In the genomic region with DNA sequence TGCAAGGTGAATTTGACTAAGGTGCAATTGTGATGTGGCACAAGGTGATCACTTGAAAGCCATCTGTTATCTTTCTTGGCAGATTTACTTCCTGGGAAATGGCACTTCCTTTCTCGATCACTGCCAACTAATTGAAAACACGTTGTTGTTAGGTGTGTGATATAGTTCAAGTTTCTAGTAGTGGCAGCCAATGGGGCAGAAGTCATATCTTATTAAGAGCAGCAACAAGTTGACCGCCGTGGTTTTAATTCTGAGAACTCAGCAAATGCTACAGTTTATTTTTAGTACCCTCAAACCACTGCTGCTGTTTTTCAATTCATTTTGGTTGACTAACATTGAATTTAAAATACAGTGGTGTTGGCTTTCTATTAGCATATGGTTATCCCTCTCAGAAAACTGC, we compare ENCODE assay signal across 11 cellular contexts. TPM values are rescaled to one million over a fixed set of nuclear protein-coding genes. Genes with fewer than 3 reads are reported as not detected.
A peak's percentile ranks its signal among the peaks of the same experiment; 100 is the strongest.
DNase-seq lines count a peak whose midpoint lies in the region; ATAC-seq and TF ChIP-seq lines count a peak whose summit lies in the region.
"Had no signal": no experiment of that assay in that cellular context is flagged by ENCODE, and none has a peak within 500 bp of the region (broad histone marks: within the 10 kb centered on the region; RNA-seq: fewer than 3 reads in every experiment).

No MANE protein-coding gene starts in this region.

- whole genome bisulfite sequencing in esophagus squamous epithelium, 2 donors: 34 to 41% methylated on average over 4 of the region's 4 CpGs

- in situ Hi-C loops in G401 (cut with HindIII; ENCODE audit: low sequenced_read_pairs): no loop called here

- no peaks in the 10 kb centered on the region for H3K9me3 Mint-ChIP-seq in activated T-helper 2 cell treated with anti-CD3 and anti-CD28 coated beads, Interferon-gamma antibody, Interleukin-2, Interleukin-4, amounts not matched to agents 10 μg/mL and 5 μg/mL and 100 μg/mL, durations not matched to agents 14 hours and 24 hours and 36 hours
- H3K9me3 Mint-ChIP-seq: activated T-helper 1 cell treated with anti-CD3 and anti-CD28 coated beads, Interleukin-12 subunit alpha, Interleukin-12 subunit beta, Interleukin-2, Interleukin-4 antibody, amounts not matched to agents 30 ng/mL and 10 ng/mL and 1 ng/mL, durations not matched to agents 14 hours and 24 hours and 36 hours had no signal

- no peak for TF ChIP-seq CTCF in esophagus squamous epithelium (IDR thresholded peaks at IDR 0.05)
- TF ChIP-seq CTCF in foreskin keratinocyte (conservative IDR thresholded peaks at IDR 0.05): no peak

- ATAC-seq in HG03196 (IDR thresholded peaks at IDR 0.05; ENCODE audit: unreplicated experiment) (no peak), GM19328 (IDR thresholded peaks at IDR 0.05; ENCODE audit: unreplicated experiment) (no peak), foreskin keratinocyte (no peak)
- ATAC-seq: K562 had no signal

- intact Hi-C loops in activated T-helper 2 cell treated with anti-CD3 and anti-CD28 coated beads, Interferon-gamma antibody, Interleukin-2, Interleukin-4, amounts not matched to agents 10 μg/mL and 5 μg/mL and 100 μg/mL, durations not matched to agents 14 hours and 24 hours and 36 hours (cut with micrococcal nuclease): loop anchor here (5.0 kb wide), 2 partner anchors 46 to 91 kb away; no protein-coding TSS in a partner anchor
- intact Hi-C loops in esophagus squamous epithelium (cut with DNase I): loop anchor here (10.0 kb wide), 1 partner anchor 219 kb away; no protein-coding TSS in a partner anchor

- H3K4me3 Mint-ChIP-seq in activated T-helper 2 cell treated with anti-CD3 and anti-CD28 coated beads, Interferon-gamma antibody, Interleukin-2, Interleukin-4, amounts not matched to agents 10 μg/mL and 5 μg/mL and 100 μg/mL, durations not matched to agents 14 hours and 24 hours and 36 hours (ENCODE audit: low read depth): peak overlapping the region; percentile 37

- peaks cover 44 to 88% (median 61%) of the 10 kb centered on the region in 11 experiments for H3K27me3 ChIP-seq in BLaER1 treated with 17β-estradiol and CSF1 and Interleukin-3, amounts not matched to agents 10 nM and 100 nM
- H3K27me3 ChIP-seq in esophagus squamous epithelium (peaks cover 0 to 52% (median 2%) of the 10 kb centered on the region in 4 donors), foreskin keratinocyte (peaks cover 42% of the 10 kb centered on the region)
- H3K27me3 ChIP-seq: colonic mucosa had no signal

- H3K9ac ChIP-seq in BLaER1 treated with 17β-estradiol and CSF1 and Interleukin-3, amounts not matched to agents 10 nM and 100 nM: no peak overlapping the region

- H3K27ac Mint-ChIP-seq in activated T-helper 2 cell treated with anti-CD3 and anti-CD28 coated beads, Interferon-gamma antibody, Interleukin-2, Interleukin-4, amounts not matched to agents 10 μg/mL and 5 μg/mL and 100 μg/mL, durations not matched to agents 14 hours and 24 hours and 36 hours: no peak overlapping the region
- H3K27ac Mint-ChIP-seq: activated T-helper 1 cell treated with anti-CD3 and anti-CD28 coated beads, Interleukin-12 subunit alpha, Interleukin-12 subunit beta, Interleukin-2, Interleukin-4 antibody, amounts not matched to agents 30 ng/mL and 10 ng/mL and 1 ng/mL, durations not matched to agents 14 hours and 24 hours and 36 hours had no signal

- peaks cover 64% of the 10 kb centered on the region for H3K27me3 Mint-ChIP-seq in activated T-helper 2 cell treated with anti-CD3 and anti-CD28 coated beads, Interferon-gamma antibody, Interleukin-2, Interleukin-4, amounts not matched to agents 10 μg/mL and 5 μg/mL and 100 μg/mL, durations not matched to agents 14 hours and 24 hours and 36 hours (ENCODE audit: low read depth)

- no peaks in the 10 kb centered on the region for H4K20me1 ChIP-seq in BLaER1 treated with 17β-estradiol and CSF1 and Interleukin-3, amounts not matched to agents 10 nM and 100 nM

- no peaks in the 10 kb centered on the region for H3K36me3 ChIP-seq in BLaER1 treated with 17β-estradiol and CSF1 and Interleukin-3, amounts not matched to agents 10 nM and 100 nM
- H3K36me3 ChIP-seq in esophagus squamous epithelium: no peaks in the 10 kb centered on the region
- H3K36me3 ChIP-seq: colonic mucosa had no signal

- H3K36me3 Mint-ChIP-seq in activated T-helper 2 cell treated with anti-CD3 and anti-CD28 coated beads, Interferon-gamma antibody, Interleukin-2, Interleukin-4, amounts not matched to agents 10 μg/mL and 5 μg/mL and 100 μg/mL, durations not matched to agents 14 hours and 24 hours and 36 hours (ENCODE audit: low read depth): no peaks in the 10 kb centered on the region

- H3K4me1 ChIP-seq in BLaER1 treated with 17β-estradiol and CSF1 and Interleukin-3, amounts not matched to agents 10 nM and 100 nM: peaks cover 14 to 36% (median 29%) of the 10 kb centered on the region in 10 experiments
- peaks cover 0 to 30% (median 10%) of the 10 kb centered on the region in 3 donors for H3K4me1 ChIP-seq in esophagus squamous epithelium
- H3K4me1 ChIP-seq in foreskin keratinocyte: no peaks in the 10 kb centered on the region
- H3K4me1 ChIP-seq: colonic mucosa had no signal

- H3K4me3 ChIP-seq in BLaER1 treated with 17β-estradiol and CSF1 and Interleukin-3, amounts not matched to agents 10 nM and 100 nM: peak overlapping the region in 2 of 10 experiments; percentile 87 to 93; a peak in 1 of 20 replicates
- H3K4me3 ChIP-seq in esophagus squamous epithelium: peak overlapping the region in 2 of 4 donors; percentile 63 to 82
- H3K4me3 ChIP-seq: K562 had no signal

- peak overlapping the region; percentile 93 to 99 (median 97) for H3K4me2 ChIP-seq in BLaER1 treated with 17β-estradiol and CSF1 and Interleukin-3, amounts not matched to agents 10 nM and 100 nM

- H3K4me1 Mint-ChIP-seq in activated T-helper 2 cell treated with anti-CD3 and anti-CD28 coated beads, Interferon-gamma antibody, Interleukin-2, Interleukin-4, amounts not matched to agents 10 μg/mL and 5 μg/mL and 100 μg/mL, durations not matched to agents 14 hours and 24 hours and 36 hours (ENCODE audit: low read depth): peaks cover 20% of the 10 kb centered on the region

- no peaks in the 10 kb centered on the region for H3K9me3 ChIP-seq in BLaER1 treated with 17β-estradiol and CSF1 and Interleukin-3, amounts not matched to agents 10 nM and 100 nM (replicated peaks in 1 of 11)
- no peaks in the 10 kb centered on the region for H3K9me3 ChIP-seq in esophagus squamous epithelium
- H3K9me3 ChIP-seq: colonic mucosa had no signal

- DNase-seq in G401 (ENCODE audit: low spot score) (peak; percentile 85), myocyte (ENCODE audit: low read depth) (peak; percentile 60), esophagus squamous epithelium (lab: John Stamatoyannopoulos, UW) (no peak), foreskin keratinocyte (no peak)
- DNase-seq in activated T-helper 2 cell treated with anti-CD3 and anti-CD28 coated beads, Interferon-gamma antibody, Interleukin-2, Interleukin-4, amounts not matched to agents 10 μg/mL and 5 μg/mL and 100 μg/mL, durations not matched to agents 14 hours and 24 hours and 36 hours (ENCODE audit: low spot score): no peak
- DNase-seq: colonic mucosa had no signal

- TF ChIP-seq POLR2A in esophagus squamous epithelium (IDR thresholded peaks at IDR 0.05): no peak

- H3K27ac ChIP-seq in BLaER1 treated with 17β-estradiol and CSF1 and Interleukin-3, amounts not matched to agents 10 nM and 100 nM: no peak overlapping the region
- H3K27ac ChIP-seq in esophagus squamous epithelium: no peak overlapping the region
- H3K27ac ChIP-seq in foreskin keratinocyte: no peak overlapping the region
- H3K27ac ChIP-seq: colonic mucosa had no signal

RNA-seq across cellular contexts. Expression of a gene that starts 1.6 kb away (rescaled TPM):
- not detected in 2 replicates for total RNA-seq in G401 (2014; rRNA removed; shearing (Covaris generic))
- 0.73 and 0.94 TPM in 2 replicates for total RNA-seq in activated T-helper 2 cell treated with anti-CD3 and anti-CD28 coated beads, Interferon-gamma antibody, Interleukin-2, Interleukin-4, amounts not matched to agents 10 μg/mL and 5 μg/mL and 100 μg/mL, durations not matched to agents 14 hours and 24 hours and 36 hours
- 2.8 and 3.2 TPM in 2 replicates for total RNA-seq in myocyte
- polyA plus RNA-seq in myocyte (2012): 0.61 TPM
- total RNA-seq in esophagus squamous epithelium: 1 to 10 TPM in 2 of 4 donors, under 1 TPM in 2; 0.08 to 8.6 (median 1.7) TPM
- total RNA-seq in foreskin keratinocyte: 0.10 and 0.99 TPM in 2 replicates
- polyA plus RNA-seq in foreskin keratinocyte: 0.06 and 0.40 TPM in 2 replicates
- total RNA-seq: activated T-helper 1 cell treated with anti-CD3 and anti-CD28 coated beads, Interleukin-12 subunit alpha, Interleukin-12 subunit beta, Interleukin-2, Interleukin-4 antibody, amounts not matched to agents 30 ng/mL and 10 ng/mL and 1 ng/mL, durations not matched to agents 14 hours and 24 hours and 36 hours had no signal

RNA-seq across cellular contexts. Expression of a gene that starts 49.9 kb away (rescaled TPM):
- not detected in 2 replicates for total RNA-seq in G401 (2014; rRNA removed; shearing (Covaris generic))
- total RNA-seq in activated T-helper 2 cell treated with anti-CD3 and anti-CD28 coated beads, Interferon-gamma antibody, Interleukin-2, Interleukin-4, amounts not matched to agents 10 μg/mL and 5 μg/mL and 100 μg/mL, durations not matched to agents 14 hours and 24 hours and 36 hours: 0.11 TPM in 1 of 2 replicates, not detected in the other
- 0.47 and 0.62 TPM in 2 replicates for total RNA-seq in myocyte
- polyA plus RNA-seq in myocyte (2012): 0.39 TPM
- 10 to 100 TPM in 2 of 4 donors, 1 to 10 TPM in 2; 3.9 to 34.1 (median 15.7) TPM for total RNA-seq in esophagus squamous epithelium
- 1.5 and 3.2 TPM in 2 replicates for total RNA-seq in foreskin keratinocyte
- 0.97 and 3.2 TPM in 2 replicates for polyA plus RNA-seq in foreskin keratinocyte
- total RNA-seq: activated T-helper 1 cell treated with anti-CD3 and anti-CD28 coated beads, Interleukin-12 subunit alpha, Interleukin-12 subunit beta, Interleukin-2, Interleukin-4 antibody, amounts not matched to agents 30 ng/mL and 10 ng/mL and 1 ng/mL, durations not matched to agents 14 hours and 24 hours and 36 hours had no signal

Comparison
In these comparisons a context has a peak if more than half of its experiments do, and no peak if none do; other contexts are left out.
1. DNase-seq: peak in G401 (single experiment) and myocyte (single experiment); none in activated T-helper 2 cell treated with anti-CD3 and anti-CD28 coated beads, Interferon-gamma antibody, Interleukin-2, Interleukin-4, amounts not matched to agents 10 μg/mL and 5 μg/mL and 100 μg/mL, durations not matched to agents 14 hours and 24 hours and 36 hours (single experiment), esophagus squamous epithelium (single experiment) and foreskin keratinocyte (0 of 2).